In the genomic region with DNA sequence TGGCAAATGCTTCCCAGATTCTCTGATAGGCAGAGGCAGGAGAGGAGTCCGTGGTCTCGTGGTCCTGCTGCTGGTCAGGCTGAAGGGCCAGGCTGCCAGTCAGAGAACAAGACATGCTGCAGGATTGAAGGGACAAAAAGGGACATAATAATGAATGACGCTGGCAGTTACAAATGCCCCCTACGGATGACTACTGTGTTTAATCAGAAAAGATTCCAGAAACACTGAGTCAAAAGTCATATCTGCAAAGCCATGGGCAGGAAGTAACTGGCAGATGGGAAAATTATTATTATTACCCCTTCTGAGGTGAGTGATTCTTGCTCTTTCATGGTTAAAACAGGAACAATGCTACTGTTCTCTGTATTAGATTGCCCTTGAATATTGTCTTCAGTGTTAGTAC, we compare ENCODE assay signal across 23 cellular contexts. TPM values are rescaled to one million over a fixed set of nuclear protein-coding genes. Genes with fewer than 3 reads are reported as not detected.
"Had no signal": no experiment of that assay in that cellular context is flagged by ENCODE, and none has a peak within 500 bp of the region (broad histone marks: within the 10 kb centered on the region; RNA-seq: fewer than 3 reads in every experiment).

No MANE protein-coding gene starts in this region.

- ATAC-seq: activated CD8-positive, alpha-beta T cell treated with anti-CD3 and anti-CD28 coated beads, Interleukin-2, amount 10 ng/mL, durations not matched to agents 7 days and 5 days; gastroesophageal sphincter; left lobe of liver; naive thymus-derived CD4-positive, alpha-beta T cell; upper lobe of right lung had no signal

- FAIRE-seq: kidney had no signal

- H3K27me3 ChIP-seq: adrenal gland, upper lobe of right lung had no signal

- H3K4me3 Mint-ChIP-seq: activated CD8-positive, alpha-beta T cell treated with anti-CD3 and anti-CD28 coated beads, Interleukin-2, amount 10 ng/mL, durations not matched to agents 7 days and 5 days; activated naive CD8-positive, alpha-beta T cell; activated T-helper 1 cell treated with anti-CD3 and anti-CD28 coated beads, Interleukin-12 subunit alpha, Interleukin-12 subunit beta, Interleukin-2, Interleukin-4 antibody, amounts not matched to agents 30 ng/mL and 10 ng/mL and 1 ng/mL, durations not matched to agents 14 hours and 24 hours and 36 hours; naive thymus-derived CD4-positive, alpha-beta T cell; neural crest cell had no signal

- H3K27ac ChIP-seq: adrenal gland, coronary artery, gastroesophageal sphincter, prostate gland, spleen, upper lobe of right lung had no signal

- H3K9me3 ChIP-seq: adrenal gland, prostate gland, upper lobe of right lung had no signal

- H3K4me3 ChIP-seq: adrenal gland, coronary artery, gastroesophageal sphincter, lung, prostate gland, spleen, upper lobe of right lung had no signal

- DNase-seq: activated CD4-positive, alpha-beta T cell treated with anti-CD3 and anti-CD28 coated beads for 1 hour; activated CD4-positive, alpha-beta T cell treated with anti-CD3 and anti-CD28 coated beads, Interleukin-2, amount 50 U/mL, for 1 hour; activated CD8-positive, alpha-beta T cell treated with anti-CD3 and anti-CD28 coated beads, Interleukin-2, amount 10 ng/mL, durations not matched to agents 7 days and 5 days; activated gamma-delta T cell treated with Interleukin-2 at 50 U/mL for 16 hours; adrenal gland; cerebellar nuclear complex; kidney; naive thymus-derived CD4-positive, alpha-beta T cell; spleen; stimulated activated CD4-positive, alpha-beta T cell treated with anti-CD3 and anti-CD28 coated beads, Interleukin-4, amount 100 ng/mL, for 1 hour; stimulated activated naive CD4-positive, alpha-beta T cell; T-helper 2 cell; upper lobe of right lung had no signal

- H3K27ac Mint-ChIP-seq: activated CD8-positive, alpha-beta T cell treated with anti-CD3 and anti-CD28 coated beads, Interleukin-2, amount 10 ng/mL, durations not matched to agents 7 days and 5 days; activated naive CD8-positive, alpha-beta T cell; activated T-helper 1 cell treated with anti-CD3 and anti-CD28 coated beads, Interleukin-12 subunit alpha, Interleukin-12 subunit beta, Interleukin-2, Interleukin-4 antibody, amounts not matched to agents 30 ng/mL and 10 ng/mL and 1 ng/mL, durations not matched to agents 14 hours and 24 hours and 36 hours; naive thymus-derived CD4-positive, alpha-beta T cell had no signal

- H3K4me1 Mint-ChIP-seq: neural crest cell had no signal

- H3K27me3 Mint-ChIP-seq: activated naive CD8-positive, alpha-beta T cell; naive thymus-derived CD4-positive, alpha-beta T cell had no signal

- H3K36me3 ChIP-seq: adrenal gland, gastroesophageal sphincter, prostate gland, spleen, upper lobe of right lung had no signal

- H3K4me1 ChIP-seq: adrenal gland, gastroesophageal sphincter, prostate gland, upper lobe of right lung had no signal

RNA-seq across cellular contexts. Expression of gene LCT, which starts 19.0 kb away (rescaled TPM):
- total RNA-seq: gastroesophageal sphincter, kidney, left lobe of liver, mucosa of gallbladder, osteocyte, upper lobe of right lung had no signal
- polyA plus RNA-seq: adrenal gland; naive thymus-derived CD4-positive, alpha-beta T cell had no signal
